In the genomic region with DNA sequence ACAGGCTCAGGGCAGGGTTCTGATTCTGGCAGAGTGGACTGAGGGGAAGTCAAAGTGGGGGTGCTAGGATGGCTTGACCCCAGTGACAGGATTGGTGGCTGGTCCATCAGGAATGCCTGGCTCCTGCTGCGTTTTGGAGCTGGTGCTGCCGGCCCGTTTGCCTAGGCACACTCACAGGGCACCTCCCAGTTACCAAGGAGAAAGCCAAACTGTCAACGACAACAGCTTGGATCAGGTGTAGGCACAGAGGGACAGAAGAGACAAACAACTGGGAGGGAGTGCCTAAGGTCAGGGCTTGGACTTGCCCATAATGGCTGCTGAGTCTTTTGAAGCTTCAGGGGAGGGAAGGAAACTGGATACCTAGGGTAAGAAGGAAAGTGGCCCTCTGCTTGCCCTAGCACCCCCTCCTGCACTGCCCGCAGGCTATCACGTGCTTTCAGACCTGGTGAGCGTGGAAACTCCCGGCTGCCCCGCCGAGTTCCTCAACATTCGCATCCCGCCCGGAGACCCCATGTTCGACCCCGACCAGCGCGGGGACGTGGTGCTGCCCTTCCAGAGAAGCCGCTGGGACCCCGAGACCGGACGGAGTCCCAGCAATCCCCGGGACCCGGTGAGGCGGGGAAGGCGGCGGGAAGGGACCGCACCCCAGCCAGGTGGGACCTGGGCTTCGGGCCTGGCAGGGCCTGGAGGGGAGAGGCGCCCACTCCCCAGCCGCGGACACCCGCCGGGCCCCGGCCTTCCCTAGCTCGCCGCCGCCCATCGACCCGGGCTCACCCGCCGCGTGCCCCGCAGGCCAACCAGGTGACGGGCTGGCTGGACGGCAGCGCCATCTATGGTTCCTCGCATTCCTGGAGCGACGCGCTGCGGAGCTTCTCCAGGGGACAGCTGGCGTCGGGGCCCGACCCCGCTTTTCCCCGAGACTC, we compare ENCODE assay signal across 1 cellular context.
A peak's percentile ranks its signal among the peaks of the same experiment; 100 is the strongest.
TF ChIP-seq lines count a peak whose summit lies in the region.

No MANE protein-coding gene starts in this region.

TF ChIP-seq in GM12878, 131 proteins besides CTCF, POLR2A, EP300 and RAD21:
- peak; percentile 39 to 75; a peak in 2 of 4 replicates for TF ChIP-seq BHLHE40 (IDR thresholded peaks at IDR 0.05; ENCODE audit: borderline replicate concordance in 1 of 2, low read depth in 2 of 2, low read length in 1 of 2)
- TF ChIP-seq IKZF1 (conservative IDR thresholded peaks at IDR 0.05), result peak; percentile 56
- no peak for TF ChIP-seq ZNF622 (IDR thresholded peaks at IDR 0.05)
- peak; percentile 65; the same call in 1 of the 2 replicates for TF ChIP-seq RAD51 (IDR thresholded peaks at IDR 0.05)
- TF ChIP-seq, protein P1, sequence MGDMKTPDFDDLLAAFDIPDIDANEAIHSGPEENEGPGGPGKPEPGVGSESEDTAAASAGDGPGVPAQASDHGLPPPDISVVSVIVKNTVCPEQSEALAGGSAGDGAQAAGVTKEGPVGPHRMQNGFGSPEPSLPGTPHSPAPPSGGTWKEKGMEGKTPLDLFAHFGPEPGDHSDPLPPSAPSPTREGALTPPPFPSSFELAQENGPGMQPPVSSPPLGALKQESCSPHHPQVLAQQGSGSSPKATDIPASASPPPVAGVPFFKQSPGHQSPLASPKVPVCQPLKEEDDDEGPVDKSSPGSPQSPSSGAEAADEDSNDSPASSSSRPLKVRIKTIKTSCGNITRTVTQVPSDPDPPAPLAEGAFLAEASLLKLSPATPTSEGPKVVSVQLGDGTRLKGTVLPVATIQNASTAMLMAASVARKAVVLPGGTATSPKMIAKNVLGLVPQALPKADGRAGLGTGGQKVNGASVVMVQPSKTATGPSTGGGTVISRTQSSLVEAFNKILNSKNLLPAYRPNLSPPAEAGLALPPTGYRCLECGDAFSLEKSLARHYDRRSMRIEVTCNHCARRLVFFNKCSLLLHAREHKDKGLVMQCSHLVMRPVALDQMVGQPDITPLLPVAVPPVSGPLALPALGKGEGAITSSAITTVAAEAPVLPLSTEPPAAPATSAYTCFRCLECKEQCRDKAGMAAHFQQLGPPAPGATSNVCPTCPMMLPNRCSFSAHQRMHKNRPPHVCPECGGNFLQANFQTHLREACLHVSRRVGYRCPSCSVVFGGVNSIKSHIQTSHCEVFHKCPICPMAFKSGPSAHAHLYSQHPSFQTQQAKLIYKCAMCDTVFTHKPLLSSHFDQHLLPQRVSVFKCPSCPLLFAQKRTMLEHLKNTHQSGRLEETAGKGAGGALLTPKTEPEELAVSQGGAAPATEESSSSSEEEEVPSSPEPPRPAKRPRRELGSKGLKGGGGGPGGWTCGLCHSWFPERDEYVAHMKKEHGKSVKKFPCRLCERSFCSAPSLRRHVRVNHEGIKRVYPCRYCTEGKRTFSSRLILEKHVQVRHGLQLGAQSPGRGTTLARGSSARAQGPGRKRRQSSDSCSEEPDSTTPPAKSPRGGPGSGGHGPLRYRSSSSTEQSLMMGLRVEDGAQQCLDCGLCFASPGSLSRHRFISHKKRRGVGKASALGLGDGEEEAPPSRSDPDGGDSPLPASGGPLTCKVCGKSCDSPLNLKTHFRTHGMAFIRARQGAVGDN (IDR thresholded peaks at IDR 0.05), result peak; percentile 75
- TF ChIP-seq DPF2 (IDR thresholded peaks at IDR 0.05), result peak; percentile 42; the same call in 1 of the 2 replicates
- peak; percentile 32; the same call in 1 of the 2 replicates for TF ChIP-seq NR2F1 (conservative IDR thresholded peaks at IDR 0.05)
- TF ChIP-seq, protein P2, sequence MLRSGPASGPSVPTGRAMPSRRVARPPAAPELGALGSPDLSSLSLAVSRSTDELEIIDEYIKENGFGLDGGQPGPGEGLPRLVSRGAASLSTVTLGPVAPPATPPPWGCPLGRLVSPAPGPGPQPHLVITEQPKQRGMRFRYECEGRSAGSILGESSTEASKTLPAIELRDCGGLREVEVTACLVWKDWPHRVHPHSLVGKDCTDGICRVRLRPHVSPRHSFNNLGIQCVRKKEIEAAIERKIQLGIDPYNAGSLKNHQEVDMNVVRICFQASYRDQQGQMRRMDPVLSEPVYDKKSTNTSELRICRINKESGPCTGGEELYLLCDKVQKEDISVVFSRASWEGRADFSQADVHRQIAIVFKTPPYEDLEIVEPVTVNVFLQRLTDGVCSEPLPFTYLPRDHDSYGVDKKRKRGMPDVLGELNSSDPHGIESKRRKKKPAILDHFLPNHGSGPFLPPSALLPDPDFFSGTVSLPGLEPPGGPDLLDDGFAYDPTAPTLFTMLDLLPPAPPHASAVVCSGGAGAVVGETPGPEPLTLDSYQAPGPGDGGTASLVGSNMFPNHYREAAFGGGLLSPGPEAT (IDR thresholded peaks at IDR 0.05; ENCODE audit: low read depth), result 0 out of 2 replicates have a peak, but pooled peaks have one; percentile 66
- no peak for TF ChIP-seq SIX5 (IDR thresholded peaks at IDR 0.05; ENCODE audit: low read depth, low read length, severe bottlenecking)
- TF ChIP-seq TARDBP (IDR thresholded peaks at IDR 0.05; ENCODE audit: borderline replicate concordance), result no peak
TF ChIP-seq in GM12878: peak in this region for 7.
